Comparison of ENCODE assay signal across 9 cellular contexts in genomic region chr5:100780376-100780870, GRCh38.
DNase-seq lines count a peak whose midpoint lies in the region; ATAC-seq and TF ChIP-seq lines count a peak whose summit lies in the region.
"Had no signal": no experiment of that assay in that cellular context is flagged by ENCODE, and none has a peak within 500 bp of the region (broad histone marks: within the 10 kb centered on the region; RNA-seq: fewer than 3 reads in every experiment).

No MANE protein-coding gene starts in this region.

- H3K9ac ChIP-seq in rectal smooth muscle tissue (ENCODE audit: low read length), result no peak overlapping the region

- peak; percentile 86 to 87 for ATAC-seq in activated T-cell treated with anti-CD3 and anti-CD28 coated beads, Interleukin-2, amount 50 U/mL, for 4 hours
- peak; percentile 81 for ATAC-seq in HG02973 (IDR thresholded peaks at IDR 0.05; ENCODE audit: unreplicated experiment)

- H3K4me1 Mint-ChIP-seq in activated T-cell treated with anti-CD3 and anti-CD28 coated beads, Interleukin-2, amount 50 U/mL, for 4 hours (ENCODE audit: low read depth), result peaks cover 39% of the 10 kb centered on the region

- H3K27ac ChIP-seq in rectal smooth muscle tissue (ENCODE audit: low read depth, low read length), result peak overlapping the region; percentile 30
- H3K27ac ChIP-seq: C4-2B had no signal

- H3K27me3 ChIP-seq in rectal smooth muscle tissue (ENCODE audit: control insufficient read depth, insufficient read depth, low read length) (no peaks in the 10 kb centered on the region), BE2C (no peaks in the 10 kb centered on the region)

- H3K4me3 ChIP-seq in rectal smooth muscle tissue (ENCODE audit: low read length) (no peak overlapping the region), BE2C (ENCODE audit: low read depth, low read length) (no peak overlapping the region)

- TF ChIP-seq CTCF in BE2C (IDR thresholded peaks at IDR 0.05; ENCODE audit: low read depth, low read length), result no peak

- no peaks in the 10 kb centered on the region for H3K9me3 ChIP-seq in BE2C

- H3K4me3 Mint-ChIP-seq in activated T-cell treated with anti-CD3 and anti-CD28 coated beads, Interleukin-2, amount 50 U/mL, for 4 hours, result peak overlapping the region; percentile 68

- DNase-seq in activated T-cell treated with anti-CD3 and anti-CD28 coated beads, Interleukin-2, amount 50 U/mL, for 4 hours, result no peak
- DNase-seq in activated T-cell treated with anti-CD3 and anti-CD28 coated beads, Interleukin-2, amount 50 U/mL, for 48 hours, result no peak
- DNase-seq in SKM-1 (lab: John Stamatoyannopoulos, UW; ENCODE audit: unreplicated experiment), result peak; percentile 30
- no peak for DNase-seq in SW 1271 (lab: John Stamatoyannopoulos, UW)
- DNase-seq in GF-D8 (lab: John Stamatoyannopoulos, UW), result no peak
- no peak for DNase-seq in BE2C

- no peaks in the 10 kb centered on the region for H3K9me3 Mint-ChIP-seq in activated T-cell treated with anti-CD3 and anti-CD28 coated beads, Interleukin-2, amount 50 U/mL, for 4 hours

- H3K27me3 Mint-ChIP-seq in activated T-cell treated with anti-CD3 and anti-CD28 coated beads, Interleukin-2, amount 50 U/mL, for 4 hours (ENCODE audit: low read depth), result no peaks in the 10 kb centered on the region

- no peaks in the 10 kb centered on the region for H3K36me3 ChIP-seq in rectal smooth muscle tissue (ENCODE audit: control insufficient read depth, insufficient read depth, low read length)
- H3K36me3 ChIP-seq in BE2C, result no peaks in the 10 kb centered on the region

- H3K36me3 Mint-ChIP-seq in activated T-cell treated with anti-CD3 and anti-CD28 coated beads, Interleukin-2, amount 50 U/mL, for 4 hours (ENCODE audit: insufficient read depth), result no peaks in the 10 kb centered on the region

- H3K4me1 ChIP-seq in rectal smooth muscle tissue (ENCODE audit: control insufficient read depth, insufficient read depth, low read length), result no peaks in the 10 kb centered on the region
- H3K4me1 ChIP-seq in BE2C, result peaks cover 8% of the 10 kb centered on the region
